In the genomic region with DNA sequence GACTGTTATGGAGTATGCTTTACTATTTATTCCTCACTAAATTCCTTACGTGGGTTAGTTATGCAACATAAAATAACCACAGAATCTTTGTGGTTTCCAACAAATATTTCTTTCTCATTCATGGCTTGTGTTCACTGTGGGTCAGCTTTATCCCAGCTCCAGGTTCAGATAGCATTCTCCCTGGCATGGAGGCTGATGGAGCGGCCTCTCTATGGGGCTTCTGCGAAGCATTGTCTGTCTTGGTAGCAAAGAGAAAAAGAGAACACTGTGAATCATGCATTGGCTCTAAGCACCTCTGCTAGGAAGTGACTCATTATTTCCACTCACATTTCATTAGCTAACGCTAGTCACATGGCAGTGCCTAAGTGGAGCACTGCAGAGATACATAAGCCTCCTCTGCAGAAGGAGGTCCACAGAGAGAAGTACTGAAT, we compare ENCODE assay signal across 10 cellular contexts.
A peak's percentile ranks its signal among the peaks of the same experiment; 100 is the strongest.
DNase-seq lines count a peak whose midpoint lies in the region; ATAC-seq and TF ChIP-seq lines count a peak whose summit lies in the region.
"Had no signal": no experiment of that assay in that cellular context is flagged by ENCODE, and none has a peak within 500 bp of the region (broad histone marks: within the 10 kb centered on the region; RNA-seq: fewer than 3 reads in every experiment).

No MANE protein-coding gene starts in this region.

- no peak overlapping the region for H2BK120ac ChIP-seq in IMR-90 (ENCODE audit: low read depth, low read length)

- CTCF ChIA-PET in IMR-90 (lab: Yijun Ruan, JAX), result no interaction called here

- H3K27me3 Mint-ChIP-seq in activated T-helper 2 cell treated with anti-CD3 and anti-CD28 coated beads, Interferon-gamma antibody, Interleukin-2, Interleukin-4, amounts not matched to agents 10 μg/mL and 5 μg/mL and 100 μg/mL, durations not matched to agents 14 hours and 24 hours and 36 hours (ENCODE audit: low read depth), result no peaks in the 10 kb centered on the region
- no peaks in the 10 kb centered on the region for H3K27me3 Mint-ChIP-seq in effector memory CD8-positive, alpha-beta T cell

- no peak overlapping the region for H3K18ac ChIP-seq in IMR-90 (ENCODE audit: low read depth, low read length)

- H3K4me1 ChIP-seq in IMR-90 (ENCODE audit: control insufficient read depth, insufficient read depth, low read length), result no peaks in the 10 kb centered on the region

- no peak overlapping the region for H3K56ac ChIP-seq in IMR-90 (ENCODE audit: extremely low read depth, insufficient read depth, low read length)

- H2AFZ ChIP-seq in IMR-90 (replicated peaks; ENCODE audit: low read length, poor library complexity), result no peak overlapping the region

- no peak for ATAC-seq in IMR-90 (ENCODE audit: low read depth)
- ATAC-seq in GM21447 (IDR thresholded peaks at IDR 0.05; ENCODE audit: unreplicated experiment), result no peak
- no peak for ATAC-seq in HG02884 (IDR thresholded peaks at IDR 0.05; ENCODE audit: unreplicated experiment)
- ATAC-seq in effector memory CD8-positive, alpha-beta T cell (replicated peaks), result no peak

- H4K8ac ChIP-seq in IMR-90 (ENCODE audit: low read depth in 2 of 2, low read length in 2 of 2), result no peak overlapping the region

- TF ChIP-seq POLR2A in IMR-90 (IDR thresholded peaks at IDR 0.05; ENCODE audit: low read depth, low read length), result no peak

- H3K14ac ChIP-seq in IMR-90 (replicated peaks; ENCODE audit: low read depth, low read length), result no peak overlapping the region

- H3K9me3 Mint-ChIP-seq in activated T-helper 2 cell treated with anti-CD3 and anti-CD28 coated beads, Interferon-gamma antibody, Interleukin-2, Interleukin-4, amounts not matched to agents 10 μg/mL and 5 μg/mL and 100 μg/mL, durations not matched to agents 14 hours and 24 hours and 36 hours, result no peaks in the 10 kb centered on the region
- peaks cover 9 to 14% of the 10 kb centered on the region in 2 donors for H3K9me3 Mint-ChIP-seq in effector memory CD8-positive, alpha-beta T cell
- H3K9me3 Mint-ChIP-seq: endodermal cell had no signal

- BruUV-seq in IMR-90 (replicated peaks; lab: Mats Ljungman, UMichigan), result no TSS peak

- H3K4me3 ChIP-seq in IMR-90 (ENCODE audit: insufficient read depth, low read depth, low read length), result no peak overlapping the region

- H3K9me1 ChIP-seq in IMR-90 (ENCODE audit: insufficient read depth, low read length), result no peaks in the 10 kb centered on the region

- H3K9ac ChIP-seq in IMR-90 (ENCODE audit: low read depth, low read length), result no peak overlapping the region

- in situ Hi-C loops in IMR-90 (cut with MboI; ENCODE audit: low sequenced_read_pairs), result no loop called here

- TF ChIP-seq CTCF in AG09319 (IDR thresholded peaks at IDR 0.05; ENCODE audit: low read depth, low read length) (no peak), IMR-90 (conservative IDR thresholded peaks at IDR 0.05; ENCODE audit: low read depth, low read length) (no peak)

- H3K27me3 ChIP-seq in IMR-90 (ENCODE audit: control insufficient read depth, insufficient read depth, low read length), result no peaks in the 10 kb centered on the region

- intact Hi-C loops in IMR-90 (cut with micrococcal nuclease), result no loop called here
- intact Hi-C loops in activated T-helper 2 cell treated with anti-CD3 and anti-CD28 coated beads, Interferon-gamma antibody, Interleukin-2, Interleukin-4, amounts not matched to agents 10 μg/mL and 5 μg/mL and 100 μg/mL, durations not matched to agents 14 hours and 24 hours and 36 hours (cut with micrococcal nuclease), result no loop called here

- no peak overlapping the region for H2BK5ac ChIP-seq in IMR-90 (ENCODE audit: low read depth, low read length, poor library complexity, severe bottlenecking)

- H4K5ac ChIP-seq in IMR-90 (ENCODE audit: low read depth, low read length), result no peak overlapping the region

- H3K27ac ChIP-seq in IMR-90 (ENCODE audit: insufficient read depth, low read length), result no peak overlapping the region

- H2BK20ac ChIP-seq in IMR-90 (ENCODE audit: low read depth, low read length), result no peak overlapping the region

- no peak overlapping the region for H3K4me3 Mint-ChIP-seq in activated T-helper 2 cell treated with anti-CD3 and anti-CD28 coated beads, Interferon-gamma antibody, Interleukin-2, Interleukin-4, amounts not matched to agents 10 μg/mL and 5 μg/mL and 100 μg/mL, durations not matched to agents 14 hours and 24 hours and 36 hours (ENCODE audit: low read depth)
- H3K4me3 Mint-ChIP-seq in effector memory CD8-positive, alpha-beta T cell, result no peak overlapping the region
- H3K4me3 Mint-ChIP-seq: endodermal cell had no signal

- DNase-seq in AG09319 (ENCODE audit: extremely low read depth, low read depth), result peak; percentile 14
- peak; percentile 54 for DNase-seq in IMR-90
- peak; percentile 10 for DNase-seq in UCSD-AML1 (lab: John Stamatoyannopoulos, UW; ENCODE audit: unreplicated experiment)
- peak; percentile 9 for DNase-seq in iPS-NIHi11 (ENCODE audit: low spot score)
- DNase-seq in activated T-helper 2 cell treated with anti-CD3 and anti-CD28 coated beads, Interferon-gamma antibody, Interleukin-2, Interleukin-4, amounts not matched to agents 10 μg/mL and 5 μg/mL and 100 μg/mL, durations not matched to agents 14 hours and 24 hours and 36 hours (ENCODE audit: low spot score), result no peak
- DNase-seq in effector memory CD8-positive, alpha-beta T cell, result no peak
- DNase-seq: DND-41, endodermal cell had no signal

- TF ChIP-seq RAD21 in IMR-90 (IDR thresholded peaks at IDR 0.05; ENCODE audit: low read length), result no peak

- no peak overlapping the region for H2BK15ac ChIP-seq in IMR-90 (ENCODE audit: low read depth, low read length)

- H3K9me3 ChIP-seq in IMR-90 (ENCODE audit: control insufficient read depth, insufficient read depth, low read length), result peaks cover 2% of the 10 kb centered on the region; the same call in 1 of the 2 replicates

- H3K4ac ChIP-seq in IMR-90 (ENCODE audit: low read depth, low read length), result no peak overlapping the region

- no peak overlapping the region for H2AK5ac ChIP-seq in IMR-90 (ENCODE audit: low read depth, low read length)

- no peaks in the 10 kb centered on the region for H3K36me3 Mint-ChIP-seq in activated T-helper 2 cell treated with anti-CD3 and anti-CD28 coated beads, Interferon-gamma antibody, Interleukin-2, Interleukin-4, amounts not matched to agents 10 μg/mL and 5 μg/mL and 100 μg/mL, durations not matched to agents 14 hours and 24 hours and 36 hours (ENCODE audit: low read depth)
- H3K36me3 Mint-ChIP-seq in effector memory CD8-positive, alpha-beta T cell (ENCODE audit: insufficient read depth), result no peaks in the 10 kb centered on the region

- H3K36me3 ChIP-seq in IMR-90 (ENCODE audit: control insufficient read depth, insufficient read depth, low read length), result no peaks in the 10 kb centered on the region

- H3K79me1 ChIP-seq in IMR-90 (ENCODE audit: low read depth in 1 of 2, low read length in 2 of 2), result no peaks in the 10 kb centered on the region

- H2AK9ac ChIP-seq in IMR-90 (replicated peaks; ENCODE audit: low read depth, low read length, poor library complexity), result no peak overlapping the region

- POLR2A ChIA-PET in IMR-90 (lab: Charles Lee; ENCODE audit: unreplicated experiment), result no interaction called here

- dilution Hi-C loops in IMR-90 (cut with HindIII; ENCODE audit: low sequenced_read_pairs, unreplicated experiment), result no loop called here

- H3K23ac ChIP-seq in IMR-90 (ENCODE audit: low read depth, low read length), result no peak overlapping the region

- no peak overlapping the region for H3K4me2 ChIP-seq in IMR-90 (ENCODE audit: low read depth, low read length)

- H4K20me1 ChIP-seq in IMR-90 (ENCODE audit: insufficient read depth, low read length), result no peaks in the 10 kb centered on the region

- H3K4me1 Mint-ChIP-seq in activated T-helper 2 cell treated with anti-CD3 and anti-CD28 coated beads, Interferon-gamma antibody, Interleukin-2, Interleukin-4, amounts not matched to agents 10 μg/mL and 5 μg/mL and 100 μg/mL, durations not matched to agents 14 hours and 24 hours and 36 hours (ENCODE audit: low read depth), result no peaks in the 10 kb centered on the region
- no peaks in the 10 kb centered on the region for H3K4me1 Mint-ChIP-seq in effector memory CD8-positive, alpha-beta T cell (ENCODE audit: low read depth in 2 of 2)
- H3K4me1 Mint-ChIP-seq: endodermal cell had no signal

- no CpG with 5 or more reads among the region's 4 CpGs for WGBS in IMR-90 (ENCODE audit: extremely low coverage in 2 of 2, insufficient read length in 1 of 2), 2 experiments

- no peak overlapping the region for H3K27ac Mint-ChIP-seq in activated T-helper 2 cell treated with anti-CD3 and anti-CD28 coated beads, Interferon-gamma antibody, Interleukin-2, Interleukin-4, amounts not matched to agents 10 μg/mL and 5 μg/mL and 100 μg/mL, durations not matched to agents 14 hours and 24 hours and 36 hours
- H3K27ac Mint-ChIP-seq in effector memory CD8-positive, alpha-beta T cell, result no peak overlapping the region
- H3K27ac Mint-ChIP-seq: endodermal cell had no signal

- no peak overlapping the region for H4K91ac ChIP-seq in IMR-90 (ENCODE audit: insufficient read depth, low read depth, low read length)

TF ChIP-seq in IMR-90, 13 proteins besides CTCF, POLR2A, EP300 and RAD21:
- TF ChIP-seq MAZ (IDR thresholded peaks at IDR 0.05; ENCODE audit: borderline replicate concordance, low read depth, low read length) (no peak), BHLHE40 (IDR thresholded peaks at IDR 0.05; ENCODE audit: low read depth, low read length) (no peak), RFX5 (IDR thresholded peaks at IDR 0.05; ENCODE audit: low read depth, low read length) (no peak), CHD1 (IDR thresholded peaks at IDR 0.05; ENCODE audit: low read depth, low read length) (no peak)
- TF ChIP-seq, protein P1, sequence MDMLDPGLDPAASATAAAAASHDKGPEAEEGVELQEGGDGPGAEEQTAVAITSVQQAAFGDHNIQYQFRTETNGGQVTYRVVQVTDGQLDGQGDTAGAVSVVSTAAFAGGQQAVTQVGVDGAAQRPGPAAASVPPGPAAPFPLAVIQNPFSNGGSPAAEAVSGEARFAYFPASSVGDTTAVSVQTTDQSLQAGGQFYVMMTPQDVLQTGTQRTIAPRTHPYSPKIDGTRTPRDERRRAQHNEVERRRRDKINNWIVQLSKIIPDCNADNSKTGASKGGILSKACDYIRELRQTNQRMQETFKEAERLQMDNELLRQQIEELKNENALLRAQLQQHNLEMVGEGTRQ (IDR thresholded peaks at IDR 0.05; ENCODE audit: low read depth, low read length), result peak; percentile 53; the same call in 1 of the 2 replicates

Comparison
In these comparisons a context has a peak if more than half of its experiments do, and no peak if none do; other contexts are left out.
1. DNase-seq: peak in AG09319 (single experiment), IMR-90 (single experiment), UCSD-AML1 (single experiment) and iPS-NIHi11 (single experiment); none in activated T-helper 2 cell treated with anti-CD3 and anti-CD28 coated beads, Interferon-gamma antibody, Interleukin-2, Interleukin-4, amounts not matched to agents 10 μg/mL and 5 μg/mL and 100 μg/mL, durations not matched to agents 14 hours and 24 hours and 36 hours (single experiment) and effector memory CD8-positive, alpha-beta T cell (0 of 3).